ENCODE assay signal across 22 cellular contexts in genomic region chr13:57552441-57552840, GRCh38.
"Had no signal": no experiment of that assay in that cellular context is flagged by ENCODE, and none has a peak within 500 bp of the region (broad histone marks: within the 10 kb centered on the region; RNA-seq: fewer than 3 reads in every experiment).

No MANE protein-coding gene starts in this region.

- H3K27me3 ChIP-seq: neutrophil had no signal

- H3K4me3 ChIP-seq: lower lobe of right lung, thoracic aorta had no signal

- DNase-seq: activated CD4-positive, alpha-beta memory T cell treated with anti-CD3 and anti-CD28 coated beads for 36 hours; activated CD4-positive, alpha-beta T cell treated with anti-CD3 and anti-CD28 coated beads for 48 hours; activated CD4-positive, CD25-positive, alpha-beta regulatory T cell; activated gamma-delta T cell; activated naive CD4-positive, alpha-beta T cell treated with anti-CD3 and anti-CD28 coated beads, Interleukin-2, amount 50 U/mL, for 16 hours; activated naive CD8-positive, alpha-beta T cell treated with anti-CD3 and anti-CD28 coated beads, Interleukin-2, amount 50 U/mL, for 24 hours; activated T-cell treated with anti-CD3 and anti-CD28 coated beads for 4 hours; effector CD4-positive, alpha-beta T cell; erythroblast; foreskin fibroblast; lower lobe of right lung; mesendoderm; naive thymus-derived CD4-positive, alpha-beta T cell; right cardiac atrium; stimulated activated CD4-positive, alpha-beta T cell treated with anti-CD3 and anti-CD28 coated beads, Interleukin-4, amount 100 ng/mL, for 24 hours; stimulated activated naive CD4-positive, alpha-beta T cell treated with Interleukin-2 at 50 U/mL for 16 hours; T-helper 17 cell had no signal

- H3K4me1 ChIP-seq: lower lobe of right lung, parathyroid adenoma had no signal

- H3K27ac ChIP-seq: lower lobe of right lung, neutrophil, parathyroid adenoma, thoracic aorta had no signal

- ATAC-seq: activated naive CD8-positive, alpha-beta T cell treated with anti-CD3 and anti-CD28 coated beads, Interleukin-2, amount 50 U/mL, for 24 hours; left lobe of liver; lower lobe of right lung; naive thymus-derived CD4-positive, alpha-beta T cell; right cardiac atrium; T-helper 17 cell had no signal

- H3K36me3 ChIP-seq: lower lobe of right lung, neutrophil, thoracic aorta had no signal

- H3K9me3 ChIP-seq: neutrophil, thoracic aorta had no signal

- FAIRE-seq: endometrium had no signal
